Comparison of ENCODE assay signal across 18 cellular contexts in genomic region chr12:57657744-57658143, GRCh38. TPM values are rescaled to one million over a fixed set of nuclear protein-coding genes. Genes with fewer than 3 reads are reported as not detected.
DNase-seq lines count a peak whose midpoint lies in the region; ATAC-seq and TF ChIP-seq lines count a peak whose summit lies in the region.
"Had no signal": no experiment of that assay in that cellular context is flagged by ENCODE, and none has a peak within 500 bp of the region (broad histone marks: within the 10 kb centered on the region; RNA-seq: fewer than 3 reads in every experiment).

No MANE protein-coding gene starts in this region.

- H3K27ac Mint-ChIP-seq in activated T-helper 1 cell treated with anti-CD3 and anti-CD28 coated beads, Interleukin-12 subunit alpha, Interleukin-12 subunit beta, Interleukin-2, Interleukin-4 antibody, amounts not matched to agents 30 ng/mL and 10 ng/mL and 1 ng/mL, durations not matched to agents 14 hours and 24 hours and 36 hours, result no peak overlapping the region
- H3K27ac Mint-ChIP-seq in CD4-positive, alpha-beta T cell, result no peak overlapping the region
- H3K27ac Mint-ChIP-seq: activated naive CD8-positive, alpha-beta T cell treated with anti-CD3 and anti-CD28 coated beads, Interleukin-2, amount 50 U/mL, for 24 hours; H9; memory B cell; stimulated activated naive CD8-positive, alpha-beta T cell treated with anti-CD3 and anti-CD28 coated beads, Interleukin-15, Interleukin-2, amounts not matched to agents 100 ng/mL and 50 ng/mL, for 24 hours; T-helper 17 cell had no signal

- H3K36me3 ChIP-seq in A673 (ENCODE audit: insufficient read depth, low read length, poor library complexity, severe bottlenecking) (no peaks in the 10 kb centered on the region), lung (ENCODE audit: control insufficient read depth in 2 of 2, insufficient read depth in 2 of 2, low read length in 2 of 2) (no peaks in the 10 kb centered on the region)
- H3K36me3 ChIP-seq: Peyer's patch had no signal

- H3K4me1 Mint-ChIP-seq in activated T-helper 1 cell treated with anti-CD3 and anti-CD28 coated beads, Interleukin-12 subunit alpha, Interleukin-12 subunit beta, Interleukin-2, Interleukin-4 antibody, amounts not matched to agents 30 ng/mL and 10 ng/mL and 1 ng/mL, durations not matched to agents 14 hours and 24 hours and 36 hours (ENCODE audit: low read depth), result no peaks in the 10 kb centered on the region
- no peaks in the 10 kb centered on the region for H3K4me1 Mint-ChIP-seq in CD4-positive, alpha-beta T cell (ENCODE audit: low read depth)
- H3K4me1 Mint-ChIP-seq: activated naive CD8-positive, alpha-beta T cell treated with anti-CD3 and anti-CD28 coated beads, Interleukin-2, amount 50 U/mL, for 24 hours; H9; memory B cell; T-helper 17 cell had no signal

- H3K27me3 ChIP-seq in A673 (replicated peaks; ENCODE audit: insufficient read depth, low read depth, low read length, poor library complexity) (no peaks in the 10 kb centered on the region), lung (ENCODE audit: control insufficient read depth, insufficient read depth) (no peaks in the 10 kb centered on the region)
- no peaks in the 10 kb centered on the region for H3K27me3 ChIP-seq in CD4-positive, alpha-beta T cell (ENCODE audit: control insufficient read depth, insufficient read depth, low read length)
- H3K27me3 ChIP-seq: Peyer's patch had no signal

- TF ChIP-seq CTCF in A673 (conservative IDR thresholded peaks at IDR 0.05; ENCODE audit: low read depth, low read length) (no peak), lung (IDR thresholded peaks at IDR 0.05; ENCODE audit: control extremely low read depth, extremely low read depth) (no peak)
- no peak for TF ChIP-seq CTCF in CD4-positive, alpha-beta T cell (IDR thresholded peaks at IDR 0.05)

- H3K4me1 ChIP-seq in A673 (ENCODE audit: insufficient read depth, low read length, poor library complexity, severe bottlenecking) (no peaks in the 10 kb centered on the region), lung (ENCODE audit: control insufficient read depth in 2 of 2, insufficient read depth in 2 of 2, low read length in 2 of 2) (peaks cover 0 to 2% of the 10 kb centered on the region in 2 donors)
- H3K4me1 ChIP-seq: Peyer's patch had no signal

- CTCF ChIA-PET in A673 (lab: Charles Lee), result no interaction called here
- CTCF ChIA-PET in CD4-positive, alpha-beta T cell (lab: Charles Lee), result no interaction called here

- no TSS peak for BruUV-seq in A673 (replicated peaks; lab: Mats Ljungman, UMichigan)

- DNase-seq in A673 (ENCODE audit: low spot score), result peak; percentile 9
- peak; percentile 10 for DNase-seq in LHCN-M2 (ENCODE audit: low read depth)
- peak; percentile 5 for DNase-seq in cerebellar cortex (ENCODE audit: low spot score)
- DNase-seq in lung (ENCODE audit: low spot score), result peak; percentile 45
- DNase-seq in SW480 (ENCODE audit: low spot score), result no peak
- DNase-seq in NCI-H1105 treated with DMSO at 0.1 percent for 48 hours (lab: John Stamatoyannopoulos, UW), result no peak
- no peak for DNase-seq in activated T-helper 1 cell treated with anti-CD3 and anti-CD28 coated beads, Interleukin-12 subunit alpha, Interleukin-12 subunit beta, Interleukin-2, Interleukin-4 antibody, amounts not matched to agents 30 ng/mL and 10 ng/mL and 1 ng/mL, durations not matched to agents 14 hours and 24 hours and 36 hours (ENCODE audit: low spot score)
- no peak for DNase-seq in CD4-positive, alpha-beta T cell
- DNase-seq: activated CD4-positive, alpha-beta T cell treated with anti-CD3 and anti-CD28 coated beads for 48 hours; activated naive CD8-positive, alpha-beta T cell treated with anti-CD3 and anti-CD28 coated beads, Interleukin-2, amount 50 U/mL, for 24 hours; activated T-cell treated with anti-CD3 and anti-CD28 coated beads, Interleukin-2, amount 50 U/mL, for 4 hours; H9; NCI-H1694; Peyer's patch; T-helper 17 cell had no signal

- WGBS in lung, 2 donors, result 43 to 58% methylated on average over 3 of the region's 3 CpGs

- peak; percentile 19 for ATAC-seq in lung (ENCODE audit: insufficient read depth, low FRiP score)
- no peak for ATAC-seq in CD4-positive, alpha-beta T cell (ENCODE audit: poor library complexity)
- ATAC-seq: activated naive CD8-positive, alpha-beta T cell treated with anti-CD3 and anti-CD28 coated beads, Interleukin-2, amount 50 U/mL, for 24 hours; activated T-cell treated with anti-CD3 and anti-CD28 coated beads, Interleukin-2, amount 50 U/mL, for 4 hours; T-helper 17 cell had no signal

- intact Hi-C loops in A673 (cut with micrococcal nuclease; ENCODE audit: unreplicated experiment), result no loop called here
- intact Hi-C loops in activated T-helper 1 cell treated with anti-CD3 and anti-CD28 coated beads, Interleukin-12 subunit alpha, Interleukin-12 subunit beta, Interleukin-2, Interleukin-4 antibody, amounts not matched to agents 30 ng/mL and 10 ng/mL and 1 ng/mL, durations not matched to agents 14 hours and 24 hours and 36 hours (cut with micrococcal nuclease), result no loop called here
- intact Hi-C loops in CD4-positive, alpha-beta T cell (cut with DNase I, micrococcal nuclease), result no loop called here

- H3K27ac ChIP-seq in A673 (ENCODE audit: low read depth, low read length, poor library complexity, severe bottlenecking) (no peak overlapping the region), lung (ENCODE audit: low read depth in 1 of 2, low read length in 1 of 2) (no peak overlapping the region)
- H3K27ac ChIP-seq in CD4-positive, alpha-beta T cell (ENCODE audit: low read depth, low read length), result no peak overlapping the region
- H3K27ac ChIP-seq: KMS-11, Peyer's patch had no signal

- no peak overlapping the region for H3K4me3 ChIP-seq in A673 (ENCODE audit: low read depth, low read length, poor library complexity, severe bottlenecking)
- H3K4me3 ChIP-seq in lung, result no peak overlapping the region
- H3K4me3 ChIP-seq: Peyer's patch had no signal

- H3K4me3 Mint-ChIP-seq in activated T-helper 1 cell treated with anti-CD3 and anti-CD28 coated beads, Interleukin-12 subunit alpha, Interleukin-12 subunit beta, Interleukin-2, Interleukin-4 antibody, amounts not matched to agents 30 ng/mL and 10 ng/mL and 1 ng/mL, durations not matched to agents 14 hours and 24 hours and 36 hours, result no peak overlapping the region
- H3K4me3 Mint-ChIP-seq in CD4-positive, alpha-beta T cell, result no peak overlapping the region
- H3K4me3 Mint-ChIP-seq: activated naive CD8-positive, alpha-beta T cell treated with anti-CD3 and anti-CD28 coated beads, Interleukin-2, amount 50 U/mL, for 24 hours; activated T-cell treated with anti-CD3 and anti-CD28 coated beads, Interleukin-2, amount 50 U/mL, for 4 hours; H9; memory B cell; stimulated activated naive CD8-positive, alpha-beta T cell treated with anti-CD3 and anti-CD28 coated beads, Interleukin-15, Interleukin-2, amounts not matched to agents 100 ng/mL and 50 ng/mL, for 24 hours; T-helper 17 cell had no signal

- peaks cover 2% of the 10 kb centered on the region for H3K27me3 Mint-ChIP-seq in activated T-helper 1 cell treated with anti-CD3 and anti-CD28 coated beads, Interleukin-12 subunit alpha, Interleukin-12 subunit beta, Interleukin-2, Interleukin-4 antibody, amounts not matched to agents 30 ng/mL and 10 ng/mL and 1 ng/mL, durations not matched to agents 14 hours and 24 hours and 36 hours (ENCODE audit: insufficient read depth)
- no peaks in the 10 kb centered on the region for H3K27me3 Mint-ChIP-seq in CD4-positive, alpha-beta T cell

- POLR2A ChIA-PET in A673 (lab: Charles Lee; ENCODE audit: low non-redundant PET), result no interaction called here
- POLR2A ChIA-PET in CD4-positive, alpha-beta T cell (lab: Charles Lee), result no interaction called here

- H3K9me3 Mint-ChIP-seq in activated T-helper 1 cell treated with anti-CD3 and anti-CD28 coated beads, Interleukin-12 subunit alpha, Interleukin-12 subunit beta, Interleukin-2, Interleukin-4 antibody, amounts not matched to agents 30 ng/mL and 10 ng/mL and 1 ng/mL, durations not matched to agents 14 hours and 24 hours and 36 hours, result peaks cover 21% of the 10 kb centered on the region
- H3K9me3 Mint-ChIP-seq in CD4-positive, alpha-beta T cell, result peaks cover 6% of the 10 kb centered on the region
- H3K9me3 Mint-ChIP-seq: memory B cell had no signal

- peaks cover 24% of the 10 kb centered on the region for H3K9me3 ChIP-seq in A673 (ENCODE audit: low read depth, low read length, poor library complexity, severe bottlenecking)
- peaks cover 0 to 2% of the 10 kb centered on the region in 2 donors for H3K9me3 ChIP-seq in lung (ENCODE audit: control insufficient read depth in 2 of 2, insufficient read depth in 1 of 2, low read length in 1 of 2)
- no peaks in the 10 kb centered on the region for H3K9me3 ChIP-seq in CD4-positive, alpha-beta T cell (ENCODE audit: control insufficient read depth, low read length)
- H3K9me3 ChIP-seq: Peyer's patch had no signal

- H3K36me3 Mint-ChIP-seq in activated T-helper 1 cell treated with anti-CD3 and anti-CD28 coated beads, Interleukin-12 subunit alpha, Interleukin-12 subunit beta, Interleukin-2, Interleukin-4 antibody, amounts not matched to agents 30 ng/mL and 10 ng/mL and 1 ng/mL, durations not matched to agents 14 hours and 24 hours and 36 hours (ENCODE audit: low read depth), result no peaks in the 10 kb centered on the region
- no peaks in the 10 kb centered on the region for H3K36me3 Mint-ChIP-seq in CD4-positive, alpha-beta T cell (ENCODE audit: low read depth)
- H3K36me3 Mint-ChIP-seq: memory B cell had no signal

RNA-seq across cellular contexts. Expression of gene B4GALNT1, which starts 24.7 kb away (rescaled TPM):
- 34.5 and 39.0 TPM in 2 replicates for total RNA-seq in A673 (2021)
- total RNA-seq in LHCN-M2 (2014; rRNA removed), result 2.8 and 4.9 TPM in 2 replicates
- 4.4 TPM for polyA plus RNA-seq in LHCN-M2 (2012)
- 1 to 10 TPM in 1 of 2 donors, under 1 TPM in 1; 0.51 to 2.5 TPM for total RNA-seq in lung
- under 1 TPM; 0.53 to 0.93 TPM for polyA plus RNA-seq in lung
- total RNA-seq in activated T-helper 1 cell treated with anti-CD3 and anti-CD28 coated beads, Interleukin-12 subunit alpha, Interleukin-12 subunit beta, Interleukin-2, Interleukin-4 antibody, amounts not matched to agents 30 ng/mL and 10 ng/mL and 1 ng/mL, durations not matched to agents 14 hours and 24 hours and 36 hours, result 4.4 and 4.6 TPM in 2 replicates
- not detected for total RNA-seq in CD4-positive, alpha-beta T cell
- total RNA-seq: T-helper 17 cell had no signal

RNA-seq across cellular contexts. Expression of gene OS9, which starts 36.2 kb away (rescaled TPM):
- total RNA-seq in A673 (2021), result 142 and 161 TPM in 2 replicates
- 184 and 214 TPM in 2 replicates for total RNA-seq in LHCN-M2 (2014; rRNA removed)
- 157 TPM for polyA plus RNA-seq in LHCN-M2 (2012)
- 100 to 1,000 TPM; 174 to 324 TPM for total RNA-seq in lung
- polyA plus RNA-seq in lung, result 100 to 1,000 TPM; 144 to 356 TPM
- total RNA-seq in activated T-helper 1 cell treated with anti-CD3 and anti-CD28 coated beads, Interleukin-12 subunit alpha, Interleukin-12 subunit beta, Interleukin-2, Interleukin-4 antibody, amounts not matched to agents 30 ng/mL and 10 ng/mL and 1 ng/mL, durations not matched to agents 14 hours and 24 hours and 36 hours, result 99.6 and 100.0 TPM in 2 replicates
- 100 to 1,000 TPM; 108 to 112 TPM for total RNA-seq in CD4-positive, alpha-beta T cell

RNA-seq across cellular contexts. Expression of gene ARHGEF25, which starts 46.5 kb away (rescaled TPM):
- 20.9 and 32.5 TPM in 2 replicates for total RNA-seq in A673 (2021)
- 13.8 and 14.6 TPM in 2 replicates for total RNA-seq in LHCN-M2 (2014; rRNA removed)
- polyA plus RNA-seq in LHCN-M2 (2012), result 11.4 TPM
- 10 to 100 TPM; 12.3 to 23.0 TPM for total RNA-seq in lung
- 10 to 100 TPM in 1 of 2 donors, 1 to 10 TPM in 1; 7.8 to 10.4 TPM for polyA plus RNA-seq in lung
- total RNA-seq in activated T-helper 1 cell treated with anti-CD3 and anti-CD28 coated beads, Interleukin-12 subunit alpha, Interleukin-12 subunit beta, Interleukin-2, Interleukin-4 antibody, amounts not matched to agents 30 ng/mL and 10 ng/mL and 1 ng/mL, durations not matched to agents 14 hours and 24 hours and 36 hours, result 0.60 and 1.5 TPM in 2 replicates
- under 1 TPM; 0.25 to 0.27 TPM for total RNA-seq in CD4-positive, alpha-beta T cell

RNA-seq across cellular contexts. Expression of gene DTX3, which starts 53.1 kb away (rescaled TPM):
- total RNA-seq in A673 (2021) (61.7 and 65.9 TPM in 2 replicates), LHCN-M2 (2014; rRNA removed) (19.3 and 22.0 TPM in 2 replicates), lung (10 to 100 TPM; 26.6 to 40.1 TPM)
- 17.3 TPM for polyA plus RNA-seq in LHCN-M2 (2012)
- polyA plus RNA-seq in lung, result 10 to 100 TPM; 13.9 to 23.2 TPM
- 16.8 and 18.5 TPM in 2 replicates for total RNA-seq in activated T-helper 1 cell treated with anti-CD3 and anti-CD28 coated beads, Interleukin-12 subunit alpha, Interleukin-12 subunit beta, Interleukin-2, Interleukin-4 antibody, amounts not matched to agents 30 ng/mL and 10 ng/mL and 1 ng/mL, durations not matched to agents 14 hours and 24 hours and 36 hours
- 10 to 100 TPM; 28.6 to 29.4 TPM for total RNA-seq in CD4-positive, alpha-beta T cell

Comparison
In these comparisons a context has a peak if more than half of its experiments do, and no peak if none do; other contexts are left out.
1. DNase-seq: peak in A673 (single experiment), LHCN-M2 (single experiment), cerebellar cortex (single experiment) and lung (single experiment); none in SW480 (single experiment), NCI-H1105 treated with DMSO at 0.1 percent for 48 hours (single experiment), activated T-helper 1 cell treated with anti-CD3 and anti-CD28 coated beads, Interleukin-12 subunit alpha, Interleukin-12 subunit beta, Interleukin-2, Interleukin-4 antibody, amounts not matched to agents 30 ng/mL and 10 ng/mL and 1 ng/mL, durations not matched to agents 14 hours and 24 hours and 36 hours (single experiment) and CD4-positive, alpha-beta T cell (0 of 10).